In the genomic region with DNA sequence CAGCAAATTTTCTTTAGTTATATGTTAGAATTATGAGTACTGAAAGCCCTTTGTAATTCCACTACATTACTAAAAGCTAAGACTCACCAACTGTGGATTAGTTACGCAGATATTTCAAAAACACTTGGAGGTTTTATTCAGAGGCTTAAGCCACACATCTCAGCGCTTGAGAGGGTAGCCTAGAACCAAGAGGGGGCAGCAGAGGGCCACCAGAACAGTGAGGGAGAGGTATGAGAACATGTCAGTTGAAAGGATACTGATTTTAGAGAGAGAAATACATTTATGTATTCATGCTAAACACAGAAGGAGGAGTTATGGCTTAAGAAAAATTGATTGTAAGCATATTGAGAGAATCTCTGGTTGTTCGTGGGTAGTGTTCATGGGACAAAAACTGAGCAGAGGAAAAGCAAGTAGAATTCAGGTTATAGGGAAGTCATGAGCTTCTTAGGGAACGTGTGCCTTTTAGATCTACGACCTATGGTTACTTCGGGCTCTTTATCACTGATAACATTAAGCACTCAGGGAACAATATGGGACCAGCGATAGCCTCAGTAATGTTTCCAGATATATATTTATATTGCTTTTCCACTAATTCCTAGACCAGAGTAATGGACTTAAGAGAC, we compare ENCODE assay signal across 8 cellular contexts. TPM values are rescaled to one million over a fixed set of nuclear protein-coding genes. Genes with fewer than 3 reads are reported as not detected.
DNase-seq lines count a peak whose midpoint lies in the region; ATAC-seq and TF ChIP-seq lines count a peak whose summit lies in the region.

No MANE protein-coding gene starts in this region.

- H2BK15ac ChIP-seq in IMR-90 (ENCODE audit: low read depth, low read length) = no peak overlapping the region

- H3K14ac ChIP-seq in IMR-90 (replicated peaks; ENCODE audit: low read depth, low read length) = no peak overlapping the region

- H3K4me3 ChIP-seq in IMR-90 (ENCODE audit: insufficient read depth, low read depth, low read length) (no peak overlapping the region), OCI-LY3 (ENCODE audit: low read length) (peak overlapping the region; percentile 68), neural cell (ENCODE audit: low read length) (no peak overlapping the region)

- H3K56ac ChIP-seq in IMR-90 (ENCODE audit: extremely low read depth, insufficient read depth, low read length) = no peak overlapping the region

- H4K20me1 ChIP-seq in IMR-90 (ENCODE audit: insufficient read depth, low read length) (no peaks in the 10 kb centered on the region), OCI-LY3 (ENCODE audit: insufficient read depth, low read length) (no peaks in the 10 kb centered on the region), neural cell (ENCODE audit: insufficient read depth) (no peaks in the 10 kb centered on the region)

- POLR2A ChIA-PET in IMR-90 (lab: Charles Lee; ENCODE audit: unreplicated experiment) = no interaction called here

- no peak for TF ChIP-seq POLR2A in IMR-90 (IDR thresholded peaks at IDR 0.05; ENCODE audit: low read depth, low read length)

- intact Hi-C loops in IMR-90 (cut with micrococcal nuclease) = loop anchor here (1.0 to 5.0 kb wide), 5 partner anchors 38 to 825 kb away; no protein-coding TSS in a partner anchor

- WGBS in IMR-90 (ENCODE audit: extremely low coverage in 2 of 2, insufficient read length in 1 of 2), 2 experiments = no CpG with 5 or more reads among the region's 7 CpGs

- in situ Hi-C loops in IMR-90 (cut with MboI; ENCODE audit: low sequenced_read_pairs) = loop anchor here (10.0 kb wide), 2 partner anchors 233 to 343 kb away; no protein-coding TSS in a partner anchor

- no peak overlapping the region for H2BK5ac ChIP-seq in IMR-90 (ENCODE audit: low read depth, low read length, poor library complexity, severe bottlenecking)

- H3K4me2 ChIP-seq in IMR-90 (ENCODE audit: low read depth, low read length) (no peak overlapping the region), OCI-LY3 (ENCODE audit: low read length) (peak overlapping the region; percentile 80), neural cell (ENCODE audit: low read length) (no peak overlapping the region)

- TF ChIP-seq CTCF in IMR-90 (conservative IDR thresholded peaks at IDR 0.05; ENCODE audit: low read depth, low read length) = peak; percentile 85
- peak; percentile 78 for TF ChIP-seq CTCF in OCI-LY3 (IDR thresholded peaks at IDR 0.05; ENCODE audit: low read depth, low read length)
- TF ChIP-seq CTCF in neural cell (IDR thresholded peaks at IDR 0.05; ENCODE audit: poor library complexity, severe bottlenecking) = peak; percentile 83

- TF ChIP-seq EP300 in neural cell (conservative IDR thresholded peaks at IDR 0.05; ENCODE audit: poor library complexity, severe bottlenecking) = no peak

- no peaks in the 10 kb centered on the region for H3K79me2 ChIP-seq in OCI-LY3 (ENCODE audit: low read length)
- H3K79me2 ChIP-seq in neural cell (replicated peaks; ENCODE audit: insufficient read depth, low read length) = no peaks in the 10 kb centered on the region

- H3K36me3 ChIP-seq in IMR-90 (ENCODE audit: control insufficient read depth, insufficient read depth, low read length) (no peaks in the 10 kb centered on the region), OCI-LY3 (replicated peaks; ENCODE audit: low read depth, low read length) (no peaks in the 10 kb centered on the region), neural cell (ENCODE audit: insufficient read depth, low read length) (no peaks in the 10 kb centered on the region)

- H3K18ac ChIP-seq in IMR-90 (ENCODE audit: low read depth, low read length) = no peak overlapping the region

- no peak overlapping the region for H3K23ac ChIP-seq in IMR-90 (ENCODE audit: low read depth, low read length)

- no peaks in the 10 kb centered on the region; the same call in 1 of the 2 replicates for H3K4me1 ChIP-seq in IMR-90 (ENCODE audit: control insufficient read depth, insufficient read depth, low read length)
- no peaks in the 10 kb centered on the region for H3K4me1 ChIP-seq in OCI-LY3 (ENCODE audit: low read length)

- no peaks in the 10 kb centered on the region for H3F3A ChIP-seq in neural cell (ENCODE audit: insufficient read depth, low read length, poor library complexity, severe bottlenecking)

- H3K9me3 ChIP-seq in IMR-90 (ENCODE audit: control insufficient read depth, insufficient read depth, low read length) (no peaks in the 10 kb centered on the region), OCI-LY3 (ENCODE audit: insufficient read depth, low read length) (no peaks in the 10 kb centered on the region), neural cell (ENCODE audit: low read length) (no peaks in the 10 kb centered on the region)

- H3K9me2 ChIP-seq in neural cell (ENCODE audit: insufficient read depth, low read length) = no peaks in the 10 kb centered on the region

- H2BK20ac ChIP-seq in IMR-90 (ENCODE audit: low read depth, low read length) = no peak overlapping the region

- no peak overlapping the region for H4K5ac ChIP-seq in IMR-90 (ENCODE audit: low read depth, low read length)

- H3K27me3 ChIP-seq in IMR-90 (ENCODE audit: control insufficient read depth, insufficient read depth, low read length) (no peaks in the 10 kb centered on the region), OCI-LY3 (ENCODE audit: low read depth, low read length) (no peaks in the 10 kb centered on the region), neural cell (ENCODE audit: insufficient read depth, low read depth, low read length) (no peaks in the 10 kb centered on the region)

- H3K79me1 ChIP-seq in IMR-90 (ENCODE audit: low read depth in 1 of 2, low read length in 2 of 2) = no peaks in the 10 kb centered on the region

- ATAC-seq in GM21717 (IDR thresholded peaks at IDR 0.05; ENCODE audit: unreplicated experiment) (peak; percentile 97), IMR-90 (ENCODE audit: low read depth) (peak; percentile 99), esophagus mucosa (peak; percentile 91)

- H3K9ac ChIP-seq in IMR-90 (ENCODE audit: low read depth, low read length) (no peak overlapping the region), OCI-LY3 (ENCODE audit: low read length) (peak overlapping the region; percentile 31; the same call in 1 of the 2 replicates), neural cell (ENCODE audit: low read length) (no peak overlapping the region)

- H2AFZ ChIP-seq in IMR-90 (replicated peaks; ENCODE audit: low read length, poor library complexity) (no peak overlapping the region), OCI-LY3 (ENCODE audit: low read depth, low read length) (peak overlapping the region; percentile 76), neural cell (ENCODE audit: low read depth, low read length) (no peak overlapping the region)

- no peak overlapping the region for H2AK9ac ChIP-seq in IMR-90 (replicated peaks; ENCODE audit: low read depth, low read length, poor library complexity)

- no peak overlapping the region for H2AK5ac ChIP-seq in IMR-90 (ENCODE audit: low read depth, low read length)

- CTCF ChIA-PET in IMR-90 (lab: Yijun Ruan, JAX) = interaction anchor here (0.5 to 3.5 kb wide), 14 partner anchors 14 to 346 kb away, joined by 3 to 55 read pairs (median 3); a partner anchor contains a TSS

- dilution Hi-C loops in IMR-90 (cut with HindIII; ENCODE audit: low sequenced_read_pairs, unreplicated experiment) = no loop called here

- H3K9me1 ChIP-seq in IMR-90 (ENCODE audit: insufficient read depth, low read length) = no peaks in the 10 kb centered on the region

- no peak overlapping the region for H3K4ac ChIP-seq in IMR-90 (ENCODE audit: low read depth, low read length)

- BruUV-seq in IMR-90 (replicated peaks; lab: Mats Ljungman, UMichigan) = no TSS peak

- H4K91ac ChIP-seq in IMR-90 (ENCODE audit: insufficient read depth, low read depth, low read length) = no peak overlapping the region

- H2BK120ac ChIP-seq in IMR-90 (ENCODE audit: low read depth, low read length) = no peak overlapping the region

- peak; percentile 69 for DNase-seq in EH (ENCODE audit: low read depth)
- DNase-seq in IMR-90 = peak; percentile 67
- peak; percentile 57 for DNase-seq in activated T-cell treated with anti-CD3 and anti-CD28 coated beads for 1 hour (ENCODE audit: low read depth)
- peak in 42 of 49 donors; percentile 1 to 75 (median 42) for DNase-seq in substantia nigra (lab: John Stamatoyannopoulos, UW)

- H4K8ac ChIP-seq in IMR-90 (ENCODE audit: low read depth in 2 of 2, low read length in 2 of 2) = no peak overlapping the region

- peak; percentile 79 for TF ChIP-seq RAD21 in IMR-90 (IDR thresholded peaks at IDR 0.05; ENCODE audit: low read length)
- TF ChIP-seq RAD21 in neural cell (conservative IDR thresholded peaks at IDR 0.05) = peak; percentile 80

- no peak overlapping the region for H3K27ac ChIP-seq in IMR-90 (ENCODE audit: insufficient read depth, low read length)
- H3K27ac ChIP-seq in OCI-LY3 (ENCODE audit: low read length) = no peak overlapping the region
- H3K27ac ChIP-seq in neural cell (ENCODE audit: low read length) = no peak overlapping the region
- no peak overlapping the region for H3K27ac ChIP-seq in substantia nigra (ENCODE audit: low read depth, low read length, poor library complexity, severe bottlenecking)

TF ChIP-seq in IMR-90, 13 proteins besides CTCF, POLR2A, EP300 and RAD21 (continues in another document):
- peak; percentile 56 for TF ChIP-seq SMC3 (IDR thresholded peaks at IDR 0.05; ENCODE audit: low read depth, low read length)
- no peak for TF ChIP-seq MAZ (IDR thresholded peaks at IDR 0.05; ENCODE audit: borderline replicate concordance, low read depth, low read length)
- TF ChIP-seq RFX5 (IDR thresholded peaks at IDR 0.05; ENCODE audit: low read depth, low read length) = no peak
- TF ChIP-seq CHD1 (IDR thresholded peaks at IDR 0.05; ENCODE audit: low read depth, low read length) = no peak
- no peak for TF ChIP-seq MAFK (IDR thresholded peaks at IDR 0.05; ENCODE audit: low read depth, low read length)

RNA-seq across cellular contexts. Expression of a gene that starts 20.4 kb away (rescaled TPM):
- total RNA-seq in IMR-90 (2012; rRNA removed) (123 and 235 TPM in 2 replicates), esophagus mucosa (46.0 TPM)
- polyA plus RNA-seq in IMR-90 (2012; rRNA removed) (55.3 and 79.8 TPM in 2 replicates), neural cell (783 and 879 TPM in 2 replicates)
- polyA plus RNA-seq in IMR-90 (2012; cell fraction: cytosol; rRNA removed) = 13.8 and 14.5 TPM in 2 replicates
- 2.6 and 23.2 TPM in 2 replicates for polyA plus RNA-seq in IMR-90 (2012; cell fraction: nucleus; rRNA removed; ENCODE audit: low replicate concordance)
- 638 and 711 TPM in 2 replicates for polyA minus RNA-seq in neural cell
